In genomic region chr6:29661071-29661470, GRCh38 we compare ENCODE assay signal across 22 cellular contexts. TPM values are rescaled to one million over a fixed set of nuclear protein-coding genes. Genes with fewer than 3 reads are reported as not detected.
A peak's percentile ranks its signal among the peaks of the same experiment; 100 is the strongest.
DNase-seq lines count a peak whose midpoint lies in the region; ATAC-seq and TF ChIP-seq lines count a peak whose summit lies in the region.
"Had no signal": no experiment of that assay in that cellular context is flagged by ENCODE, and none has a peak within 500 bp of the region (broad histone marks: within the 10 kb centered on the region; RNA-seq: fewer than 3 reads in every experiment).

No MANE protein-coding gene starts in this region.

- H3K27ac ChIP-seq in cingulate gyrus (ENCODE audit: low read depth, low read length) (peak overlapping the region; percentile 39), iPS-20b (ENCODE audit: low read length) (peak overlapping the region; percentile 99)
- H3K27ac ChIP-seq: 22Rv1, GM23248 had no signal

- TF ChIP-seq CTCF in omental fat pad (IDR thresholded peaks at IDR 0.05) = no peak

- peak overlapping the region; percentile 32; the same call in 1 of the 2 replicates for H3K4me3 ChIP-seq in iPS-20b (ENCODE audit: low read length)
- H3K4me3 ChIP-seq: GM23248 had no signal

- no peaks in the 10 kb centered on the region for H3K9me3 ChIP-seq in iPS-20b (ENCODE audit: insufficient read depth, low read depth, low read length)

- H3K27me3 ChIP-seq in iPS-20b (ENCODE audit: insufficient read depth, low read length) = no peaks in the 10 kb centered on the region

- ATAC-seq in GM19463 (IDR thresholded peaks at IDR 0.05; ENCODE audit: unreplicated experiment) (no peak), omental fat pad (ENCODE audit: low FRiP score) (no peak), GM21447 (IDR thresholded peaks at IDR 0.05; ENCODE audit: unreplicated experiment) (no peak)

- peak overlapping the region; percentile 67; the same call in 1 of the 2 replicates for H3K9ac ChIP-seq in iPS-20b (ENCODE audit: low read depth, low read length)
- H3K9ac ChIP-seq: GM23248 had no signal

- peaks cover 30% of the 10 kb centered on the region; the same call in 1 of the 2 replicates for H3K4me1 ChIP-seq in iPS-20b (ENCODE audit: insufficient read depth, low read length)

- peak; percentile 40 for DNase-seq in NCI-H146 (lab: John Stamatoyannopoulos, UW)
- no peak for DNase-seq in NCI-H146 treated with DMSO at 0.1 percent for 48 hours (lab: John Stamatoyannopoulos, UW; ENCODE audit: unreplicated experiment)
- no peak for DNase-seq in omental fat pad (ENCODE audit: low spot score)
- no peak for DNase-seq in NCI-H446 (lab: John Stamatoyannopoulos, UW)
- DNase-seq: CD4-positive, alpha-beta memory T cell; DMS79; IMR-90; Karpas-422; MM.1S; NCI-H1105 treated with DMSO at 0.1 percent for 48 hours; NCI-H187 treated with DMSO at 0.1 percent for 48 hours; NCI-H345; NCI-H526 treated with DMSO at 0.1 percent for 48 hours; NK-92 treated with Interleukin-12 subunit alpha and Interleukin-12 subunit beta, amount 100 ng/mL, for 24 hours had no signal

- no peaks in the 10 kb centered on the region for H3K36me3 ChIP-seq in iPS-20b (ENCODE audit: insufficient read depth, low read depth, low read length)

RNA-seq across cellular contexts. Expression of gene MOG, which starts 4.2 kb away (rescaled TPM):
- not detected for total RNA-seq in omental fat pad
- total RNA-seq: CD4-positive, alpha-beta memory T cell; G401; GM23248; IMR-90; OCI-LY7 had no signal

RNA-seq across cellular contexts. Expression of gene ZFP57, which starts 19.9 kb away (rescaled TPM):
- 1 to 10 TPM in 2 of 4 donors, not detected in 2; 1.9 to 2.7 TPM for total RNA-seq in omental fat pad
- total RNA-seq: CD4-positive, alpha-beta memory T cell; G401; GM23248; IMR-90; OCI-LY7 had no signal

RNA-seq across cellular contexts. Expression of gene GABBR1, which starts 28.1 kb away (rescaled TPM):
- total RNA-seq in omental fat pad = 10 to 100 TPM; 18.5 to 41.8 (median 21.9) TPM
